ENCODE assay signal across 12 cellular contexts in genomic region chr20:16491277-16491912, GRCh38.
DNase-seq lines count a peak whose midpoint lies in the region; ATAC-seq, FAIRE-seq and TF ChIP-seq lines count a peak whose summit lies in the region.
"Had no signal": no experiment of that assay in that cellular context is flagged by ENCODE, and none has a peak within 500 bp of the region (broad histone marks: within the 10 kb centered on the region; RNA-seq: fewer than 3 reads in every experiment).

No MANE protein-coding gene starts in this region.

- peak; percentile 82 for FAIRE-seq in bronchial epithelial cell (lab: Jason Lieb, UNC)
- FAIRE-seq: endothelial cell of umbilical vein had no signal

- no peak overlapping the region for H3K9ac ChIP-seq in skeletal muscle satellite cell (ENCODE audit: low read depth, low read length)

- no peak for TF ChIP-seq CTCF in bronchial epithelial cell (IDR thresholded peaks at IDR 0.05; ENCODE audit: insufficient read depth, low read length, severe bottlenecking)
- no peak for TF ChIP-seq CTCF in spleen (IDR thresholded peaks at IDR 0.05 in 8 of 11, conservative IDR thresholded peaks at IDR 0.05 in 3 of 11)

- H3K27ac ChIP-seq in spleen: no peak overlapping the region

- intact Hi-C loops in spleen (cut with DNase I; ENCODE audit: low total_unique reads): no loop called here

- no peak for TF ChIP-seq POLR2A in spleen (IDR thresholded peaks at IDR 0.05)

- ATAC-seq in GM18873 (IDR thresholded peaks at IDR 0.05; ENCODE audit: low FRiP score, unreplicated experiment) (peak; percentile 64), HG02852 (IDR thresholded peaks at IDR 0.05; ENCODE audit: unreplicated experiment) (peak; percentile 89)

- peaks cover 13% of the 10 kb centered on the region for H3K36me3 ChIP-seq in bronchial epithelial cell (ENCODE audit: control insufficient read depth, insufficient read depth, low read length)
- no peaks in the 10 kb centered on the region for H3K36me3 ChIP-seq in skeletal muscle satellite cell (ENCODE audit: insufficient read depth, low read length)
- peaks cover 0 to 89% (median 11%) of the 10 kb centered on the region in 6 donors for H3K36me3 ChIP-seq in spleen

- H3K4me3 ChIP-seq in bronchial epithelial cell (ENCODE audit: low read depth, low read length) (no peak overlapping the region), skeletal muscle satellite cell (ENCODE audit: low read length) (no peak overlapping the region), spleen (no peak overlapping the region)

- no peaks in the 10 kb centered on the region for H3K9me3 ChIP-seq in skeletal muscle satellite cell (replicated peaks; ENCODE audit: low read length)
- no peaks in the 10 kb centered on the region for H3K9me3 ChIP-seq in spleen

- no peaks in the 10 kb centered on the region for H3K27me3 ChIP-seq in bronchial epithelial cell (ENCODE audit: control insufficient read depth, insufficient read depth, low read length)
- no peaks in the 10 kb centered on the region for H3K27me3 ChIP-seq in skeletal muscle satellite cell (ENCODE audit: control insufficient read depth, insufficient read depth, low read length)
- H3K27me3 ChIP-seq in spleen (replicated peaks in 1 of 7): no peaks in the 10 kb centered on the region

- H3K4me1 ChIP-seq in skeletal muscle satellite cell (ENCODE audit: control insufficient read depth, insufficient read depth, low read length) (peaks cover 6% of the 10 kb centered on the region), spleen (peaks cover 0 to 12% (median 3%) of the 10 kb centered on the region in 6 donors)

- no peak for DNase-seq in bronchial epithelial cell (ENCODE audit: low read depth)
- DNase-seq in spleen: no peak
- DNase-seq in cortex of kidney (lab: John Stamatoyannopoulos, UW): no peak
- DNase-seq in kidney glomerular epithelial cell (lab: John Stamatoyannopoulos, UW): no peak
- DNase-seq: activated CD4-positive, alpha-beta T cell treated with anti-CD3 and anti-CD28 coated beads, Interleukin-2, amount 50 U/mL, for 48 hours; GDM1; NCI-H2107; SIG-M5 had no signal

- WGBS in spleen, 5 donors: 56 to 64% (median 57%) methylated on average over 7 of the region's 7 CpGs

- H3K4me2 ChIP-seq in skeletal muscle satellite cell (ENCODE audit: low read length): peak overlapping the region; percentile 21
